ENCODE assay signal across 9 cellular contexts in genomic region chr16:50267651-50268050, GRCh38. TPM values are rescaled to one million over a fixed set of nuclear protein-coding genes. Genes with fewer than 3 reads are reported as not detected.
DNase-seq lines count a peak whose midpoint lies in the region; ATAC-seq, FAIRE-seq and TF ChIP-seq lines count a peak whose summit lies in the region.
"Had no signal": no experiment of that assay in that cellular context is flagged by ENCODE, and none has a peak within 500 bp of the region (broad histone marks: within the 10 kb centered on the region; RNA-seq: fewer than 3 reads in every experiment).

No MANE protein-coding gene starts in this region.

- peak overlapping the region; percentile 95 for H3K4me3 Mint-ChIP-seq in T-helper 1 cell treated with Interleukin-12 subunit alpha and Interleukin-12 subunit beta and Interleukin-4 antibody, amounts not matched to agents 30 μg/mL and 1 μg/mL, for 36 hours

- H3K36me3 Mint-ChIP-seq in T-helper 1 cell treated with Interleukin-12 subunit alpha and Interleukin-12 subunit beta and Interleukin-4 antibody, amounts not matched to agents 30 μg/mL and 1 μg/mL, for 36 hours (ENCODE audit: low read depth), result peaks cover 28% of the 10 kb centered on the region

- intact Hi-C loops in esophagus squamous epithelium (cut with DNase I) (no loop called here), upper lobe of right lung (cut with DNase I) (no loop called here)

- H3K4me3 ChIP-seq in esophagus squamous epithelium (peak overlapping the region in 3 of 4 donors; percentile 14 to 60 (median 44)), upper lobe of right lung (peak overlapping the region; percentile 50)

- no peak for TF ChIP-seq POLR2A in esophagus squamous epithelium (IDR thresholded peaks at IDR 0.05)

- H3K4me1 ChIP-seq in esophagus squamous epithelium (peaks cover 10 to 54% (median 20%) of the 10 kb centered on the region in 3 donors), upper lobe of right lung (peaks cover 22% of the 10 kb centered on the region)

- peak overlapping the region in 3 of 4 donors; percentile 56 to 76 (median 76) for H3K27ac ChIP-seq in esophagus squamous epithelium
- peak overlapping the region; percentile 79 for H3K27ac ChIP-seq in upper lobe of right lung

- H3K36me3 ChIP-seq in esophagus squamous epithelium, result peaks cover 0 to 25% (median 0%) of the 10 kb centered on the region in 3 donors
- H3K36me3 ChIP-seq in upper lobe of right lung, result no peaks in the 10 kb centered on the region
- H3K36me3 ChIP-seq: vagina had no signal

- WGBS in esophagus squamous epithelium, 2 donors, result 40 to 45% methylated on average over 3 of the region's 3 CpGs

- H3K27me3 ChIP-seq in esophagus squamous epithelium (no peaks in the 10 kb centered on the region), upper lobe of right lung (no peaks in the 10 kb centered on the region)
- H3K27me3 ChIP-seq: vagina had no signal

- H3K9me3 Mint-ChIP-seq in T-helper 1 cell treated with Interleukin-12 subunit alpha and Interleukin-12 subunit beta and Interleukin-4 antibody, amounts not matched to agents 30 μg/mL and 1 μg/mL, for 36 hours, result no peaks in the 10 kb centered on the region

- ATAC-seq in upper lobe of right lung, result peak; percentile 7

- no peak for FAIRE-seq in frontal cortex (lab: Jason Lieb, UNC)

- no peak for TF ChIP-seq CTCF in esophagus squamous epithelium (IDR thresholded peaks at IDR 0.05)
- TF ChIP-seq CTCF in upper lobe of right lung (IDR thresholded peaks at IDR 0.05), result no peak

- no peaks in the 10 kb centered on the region for H3K27me3 Mint-ChIP-seq in T-helper 1 cell treated with Interleukin-12 subunit alpha and Interleukin-12 subunit beta and Interleukin-4 antibody, amounts not matched to agents 30 μg/mL and 1 μg/mL, for 36 hours (ENCODE audit: low read depth)

- H3K9me3 ChIP-seq in esophagus squamous epithelium, result no peaks in the 10 kb centered on the region
- no peaks in the 10 kb centered on the region for H3K9me3 ChIP-seq in upper lobe of right lung
- H3K9me3 ChIP-seq: vagina had no signal

- H3K27ac Mint-ChIP-seq in T-helper 1 cell treated with Interleukin-12 subunit alpha and Interleukin-12 subunit beta and Interleukin-4 antibody, amounts not matched to agents 30 μg/mL and 1 μg/mL, for 36 hours, result peak overlapping the region; percentile 95

- DNase-seq in stimulated activated naive CD4-positive, alpha-beta T cell (lab: John Stamatoyannopoulos, UW), result peak in 5 of 6 experiments; percentile 11 to 21 (median 17)
- no peak for DNase-seq in stimulated activated naive CD4-positive, alpha-beta T cell treated with Interleukin-2 at 50 U/mL for 16 hours (lab: John Stamatoyannopoulos, UW)
- DNase-seq in esophagus squamous epithelium (lab: John Stamatoyannopoulos, UW), result no peak
- DNase-seq in upper lobe of right lung, result peak; percentile 64
- DNase-seq in cerebellar nuclear complex (lab: John Stamatoyannopoulos, UW), result no peak
- DNase-seq in frontal cortex (ENCODE audit: low spot score in 2 of 2), result no peak
- no peak for DNase-seq in SKM-1 (lab: John Stamatoyannopoulos, UW; ENCODE audit: unreplicated experiment)

- peaks cover 71% of the 10 kb centered on the region for H3K4me1 Mint-ChIP-seq in T-helper 1 cell treated with Interleukin-12 subunit alpha and Interleukin-12 subunit beta and Interleukin-4 antibody, amounts not matched to agents 30 μg/mL and 1 μg/mL, for 36 hours (ENCODE audit: low read depth)

RNA-seq across cellular contexts. Expression of gene ADCY7, which starts 1.3 kb away (rescaled TPM):
- 10 to 100 TPM; 21.2 to 23.9 (median 23.3) TPM for total RNA-seq in esophagus squamous epithelium
- 88.1 TPM for total RNA-seq in upper lobe of right lung
- 9.8 TPM for total RNA-seq in frontal cortex

Comparison
In these comparisons a context has a peak if more than half of its experiments do, and no peak if none do; other contexts are left out.
1. DNase-seq: peak in stimulated activated naive CD4-positive, alpha-beta T cell (5 of 6) and upper lobe of right lung (single experiment); none in stimulated activated naive CD4-positive, alpha-beta T cell treated with Interleukin-2 at 50 U/mL for 16 hours (single experiment), esophagus squamous epithelium (single experiment), cerebellar nuclear complex (0 of 2), frontal cortex (0 of 2) and SKM-1 (single experiment).